1 cellular context compared by ENCODE assay signal in genomic region chr16:55502801-55503366, GRCh38.
TF ChIP-seq lines count a peak whose summit lies in the region.

No MANE protein-coding gene starts in this region.

TF ChIP-seq in H1, 55 proteins besides CTCF, POLR2A, EP300 and RAD21 (continued from another document):
- no peak for TF ChIP-seq FOSL1 (IDR thresholded peaks at IDR 0.05; ENCODE audit: insufficient read depth, low read depth, low read length)
- no peak for TF ChIP-seq RFX5 (IDR thresholded peaks at IDR 0.05; ENCODE audit: borderline replicate concordance, low read depth, low read length)
- no peak for TF ChIP-seq ATF3 (IDR thresholded peaks at IDR 0.05; ENCODE audit: insufficient read depth, low read depth, low read length)
- TF ChIP-seq, protein P1, sequence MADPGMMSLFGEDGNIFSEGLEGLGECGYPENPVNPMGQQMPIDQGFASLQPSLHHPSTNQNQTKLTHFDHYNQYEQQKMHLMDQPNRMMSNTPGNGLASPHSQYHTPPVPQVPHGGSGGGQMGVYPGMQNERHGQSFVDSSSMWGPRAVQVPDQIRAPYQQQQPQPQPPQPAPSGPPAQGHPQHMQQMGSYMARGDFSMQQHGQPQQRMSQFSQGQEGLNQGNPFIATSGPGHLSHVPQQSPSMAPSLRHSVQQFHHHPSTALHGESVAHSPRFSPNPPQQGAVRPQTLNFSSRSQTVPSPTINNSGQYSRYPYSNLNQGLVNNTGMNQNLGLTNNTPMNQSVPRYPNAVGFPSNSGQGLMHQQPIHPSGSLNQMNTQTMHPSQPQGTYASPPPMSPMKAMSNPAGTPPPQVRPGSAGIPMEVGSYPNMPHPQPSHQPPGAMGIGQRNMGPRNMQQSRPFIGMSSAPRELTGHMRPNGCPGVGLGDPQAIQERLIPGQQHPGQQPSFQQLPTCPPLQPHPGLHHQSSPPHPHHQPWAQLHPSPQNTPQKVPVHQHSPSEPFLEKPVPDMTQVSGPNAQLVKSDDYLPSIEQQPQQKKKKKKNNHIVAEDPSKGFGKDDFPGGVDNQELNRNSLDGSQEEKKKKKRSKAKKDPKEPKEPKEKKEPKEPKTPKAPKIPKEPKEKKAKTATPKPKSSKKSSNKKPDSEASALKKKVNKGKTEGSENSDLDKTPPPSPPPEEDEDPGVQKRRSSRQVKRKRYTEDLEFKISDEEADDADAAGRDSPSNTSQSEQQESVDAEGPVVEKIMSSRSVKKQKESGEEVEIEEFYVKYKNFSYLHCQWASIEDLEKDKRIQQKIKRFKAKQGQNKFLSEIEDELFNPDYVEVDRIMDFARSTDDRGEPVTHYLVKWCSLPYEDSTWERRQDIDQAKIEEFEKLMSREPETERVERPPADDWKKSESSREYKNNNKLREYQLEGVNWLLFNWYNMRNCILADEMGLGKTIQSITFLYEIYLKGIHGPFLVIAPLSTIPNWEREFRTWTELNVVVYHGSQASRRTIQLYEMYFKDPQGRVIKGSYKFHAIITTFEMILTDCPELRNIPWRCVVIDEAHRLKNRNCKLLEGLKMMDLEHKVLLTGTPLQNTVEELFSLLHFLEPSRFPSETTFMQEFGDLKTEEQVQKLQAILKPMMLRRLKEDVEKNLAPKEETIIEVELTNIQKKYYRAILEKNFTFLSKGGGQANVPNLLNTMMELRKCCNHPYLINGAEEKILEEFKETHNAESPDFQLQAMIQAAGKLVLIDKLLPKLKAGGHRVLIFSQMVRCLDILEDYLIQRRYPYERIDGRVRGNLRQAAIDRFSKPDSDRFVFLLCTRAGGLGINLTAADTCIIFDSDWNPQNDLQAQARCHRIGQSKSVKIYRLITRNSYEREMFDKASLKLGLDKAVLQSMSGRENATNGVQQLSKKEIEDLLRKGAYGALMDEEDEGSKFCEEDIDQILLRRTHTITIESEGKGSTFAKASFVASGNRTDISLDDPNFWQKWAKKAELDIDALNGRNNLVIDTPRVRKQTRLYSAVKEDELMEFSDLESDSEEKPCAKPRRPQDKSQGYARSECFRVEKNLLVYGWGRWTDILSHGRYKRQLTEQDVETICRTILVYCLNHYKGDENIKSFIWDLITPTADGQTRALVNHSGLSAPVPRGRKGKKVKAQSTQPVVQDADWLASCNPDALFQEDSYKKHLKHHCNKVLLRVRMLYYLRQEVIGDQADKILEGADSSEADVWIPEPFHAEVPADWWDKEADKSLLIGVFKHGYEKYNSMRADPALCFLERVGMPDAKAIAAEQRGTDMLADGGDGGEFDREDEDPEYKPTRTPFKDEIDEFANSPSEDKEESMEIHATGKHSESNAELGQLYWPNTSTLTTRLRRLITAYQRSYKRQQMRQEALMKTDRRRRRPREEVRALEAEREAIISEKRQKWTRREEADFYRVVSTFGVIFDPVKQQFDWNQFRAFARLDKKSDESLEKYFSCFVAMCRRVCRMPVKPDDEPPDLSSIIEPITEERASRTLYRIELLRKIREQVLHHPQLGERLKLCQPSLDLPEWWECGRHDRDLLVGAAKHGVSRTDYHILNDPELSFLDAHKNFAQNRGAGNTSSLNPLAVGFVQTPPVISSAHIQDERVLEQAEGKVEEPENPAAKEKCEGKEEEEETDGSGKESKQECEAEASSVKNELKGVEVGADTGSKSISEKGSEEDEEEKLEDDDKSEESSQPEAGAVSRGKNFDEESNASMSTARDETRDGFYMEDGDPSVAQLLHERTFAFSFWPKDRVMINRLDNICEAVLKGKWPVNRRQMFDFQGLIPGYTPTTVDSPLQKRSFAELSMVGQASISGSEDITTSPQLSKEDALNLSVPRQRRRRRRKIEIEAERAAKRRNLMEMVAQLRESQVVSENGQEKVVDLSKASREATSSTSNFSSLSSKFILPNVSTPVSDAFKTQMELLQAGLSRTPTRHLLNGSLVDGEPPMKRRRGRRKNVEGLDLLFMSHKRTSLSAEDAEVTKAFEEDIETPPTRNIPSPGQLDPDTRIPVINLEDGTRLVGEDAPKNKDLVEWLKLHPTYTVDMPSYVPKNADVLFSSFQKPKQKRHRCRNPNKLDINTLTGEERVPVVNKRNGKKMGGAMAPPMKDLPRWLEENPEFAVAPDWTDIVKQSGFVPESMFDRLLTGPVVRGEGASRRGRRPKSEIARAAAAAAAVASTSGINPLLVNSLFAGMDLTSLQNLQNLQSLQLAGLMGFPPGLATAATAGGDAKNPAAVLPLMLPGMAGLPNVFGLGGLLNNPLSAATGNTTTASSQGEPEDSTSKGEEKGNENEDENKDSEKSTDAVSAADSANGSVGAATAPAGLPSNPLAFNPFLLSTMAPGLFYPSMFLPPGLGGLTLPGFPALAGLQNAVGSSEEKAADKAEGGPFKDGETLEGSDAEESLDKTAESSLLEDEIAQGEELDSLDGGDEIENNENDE (IDR thresholded peaks at IDR 0.05; ENCODE audit: insufficient replicate concordance, low read length) = no peak
- TF ChIP-seq TCF12 (IDR thresholded peaks at IDR 0.05; ENCODE audit: low read depth, low read length) = no peak
